8 cellular contexts compared by ENCODE assay signal in the genomic region with DNA sequence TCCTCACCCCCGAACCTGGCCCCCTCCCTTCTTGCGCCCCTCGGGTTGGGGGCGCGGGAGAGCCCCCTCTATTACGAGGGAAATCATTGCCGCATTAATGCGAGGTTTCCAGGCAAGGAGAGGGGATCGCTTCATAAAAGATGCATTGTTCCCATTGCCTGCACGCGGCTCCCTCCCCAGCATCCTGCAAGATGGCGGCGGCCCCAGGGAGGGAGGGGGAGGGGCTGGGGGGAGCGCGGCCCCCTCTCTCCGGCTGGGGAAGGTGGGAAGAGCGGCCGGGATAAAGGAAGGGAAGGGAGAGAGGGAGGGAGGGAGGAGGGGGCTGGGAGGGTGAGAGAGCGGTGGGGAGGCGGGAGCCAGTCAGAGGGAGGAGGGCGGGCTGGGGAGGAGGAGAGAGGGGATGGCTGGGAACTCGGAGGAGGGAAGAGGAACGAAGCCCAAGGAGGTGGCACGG. TPM values are rescaled to one million over a fixed set of nuclear protein-coding genes. Genes with fewer than 3 reads are reported as not detected.
DNase-seq lines count a peak whose midpoint lies in the region; ATAC-seq, FAIRE-seq and TF ChIP-seq lines count a peak whose summit lies in the region.
"Not testable (repeated sequence)": the region's sequence is repeated elsewhere in the genome, so short reads cannot be mapped to it uniquely, and the experiment has no call there.

No MANE protein-coding gene starts in this region.

- not testable (repeated sequence) for H3K9me3 ChIP-seq in RWPE2 (ENCODE audit: severe bottlenecking); K562 (replicated peaks; ENCODE audit: control insufficient read depth, insufficient read depth, low read depth, low read length); HepG2 (ENCODE audit: low read length)

- not testable (repeated sequence) for H3K4me2 ChIP-seq in K562 (ENCODE audit: insufficient read depth, low read length)
- H3K4me2 ChIP-seq in HepG2 (ENCODE audit: low read depth, low read length), result peak overlapping the region; percentile 32; the same call in 1 of the 2 replicates

- DNase-seq in DMS53 treated with DMSO at 0.1 percent for 48 hours (lab: John Stamatoyannopoulos, UW; ENCODE audit: unreplicated experiment) (peak; percentile 16), NCI-H1417 (lab: John Stamatoyannopoulos, UW) (peak in 2 of 3 experiments; percentile 81 to 90), fibroblast of pulmonary artery (ENCODE audit: low read depth) (peak; percentile 69), pons (ENCODE audit: low spot score) (peak; percentile 25), ureter (ENCODE audit: low spot score) (peak; percentile 54)
- DNase-seq in RWPE2 (ENCODE audit: low spot score); K562 (ENCODE audit: extremely low read depth in 1 of 4, low spot score in 3 of 4); HepG2 (ENCODE audit: low spot score): not testable (repeated sequence)

- H3K79me2 ChIP-seq in K562 (ENCODE audit: control insufficient read depth, insufficient read depth, low read length); HepG2 (ENCODE audit: insufficient read depth, low read length): not testable (repeated sequence)

- CTCF ChIA-PET in K562 (lab: Yijun Ruan, JAX; ENCODE audit: low intra/inter-chr PET ratio); HepG2 (lab: Yijun Ruan, JAX; ENCODE audit: low intra/inter-chr PET ratio, low total read pairs): not testable (repeated sequence)

- not testable (repeated sequence) for H3K9ac ChIP-seq in K562 (ENCODE audit: insufficient read depth in 1 of 2, low read depth in 2 of 2, low read length in 2 of 2); HepG2 (ENCODE audit: insufficient read depth, low read depth, low read length)

- no CpG with 5 or more reads among the region's 24 CpGs for whole genome bisulfite sequencing in K562 (ENCODE audit: insufficient coverage, low coverage, missing lambda C conversion rate)
- 20% methylated on average over 12 of the region's 24 CpGs for WGBS in HepG2 (ENCODE audit: low lambda C conversion rate)

- not testable (repeated sequence) for TF ChIP-seq EP300 in K562 (IDR thresholded peaks at IDR 0.05; ENCODE audit: low read length); HepG2 (IDR thresholded peaks at IDR 0.05; ENCODE audit: low read depth in 2 of 2, low read length in 2 of 2); HepG2 (CRISPR knock-in tag; IDR thresholded peaks at IDR 0.05; ENCODE audit: borderline replicate concordance)

- not testable (repeated sequence) for H3K36me3 ChIP-seq in RWPE2 (ENCODE audit: low read depth); K562 (ENCODE audit: control insufficient read depth, insufficient read depth, low read length); HepG2 (replicated peaks in 1 of 2; ENCODE audit: control insufficient read depth in 1 of 2, insufficient read depth in 2 of 2, low read length in 2 of 2)

- peak overlapping the region; percentile 18 for H3K4me3 ChIP-seq in RWPE2 (ENCODE audit: severe bottlenecking)
- H3K4me3 ChIP-seq in K562, result not testable (repeated sequence)
- H3K4me3 ChIP-seq in fibroblast of pulmonary artery (replicated peaks; ENCODE audit: low read depth, low read length), result peak overlapping the region; percentile 40
- H3K4me3 ChIP-seq in HepG2 (replicated peaks in 1 of 3; ENCODE audit: insufficient read depth in 1 of 3, low read depth in 2 of 3, low read length in 3 of 3), result peak overlapping the region in 1 of 3 experiments; percentile 4; a peak in 2 of 6 replicates

- TF ChIP-seq CTCF in RWPE2 (IDR thresholded peaks at IDR 0.05; ENCODE audit: poor library complexity, severe bottlenecking); K562 (IDR thresholded peaks at IDR 0.05 in 2 of 3, conservative IDR thresholded peaks at IDR 0.05 in 1 of 3; ENCODE audit: insufficient read depth in 2 of 3, low read depth in 1 of 3, low read length in 3 of 3); fibroblast of pulmonary artery (IDR thresholded peaks at IDR 0.05; ENCODE audit: low read length, missing control alignments); HepG2 (CRISPR knock-in tag; IDR thresholded peaks at IDR 0.05): not testable (repeated sequence)

- POLR2A ChIA-PET in K562 (lab: Yijun Ruan, JAX); HepG2 (lab: Yijun Ruan, JAX): not testable (repeated sequence)

- not testable (repeated sequence) for H3K27me3 ChIP-seq in RWPE2 (ENCODE audit: insufficient read depth, poor library complexity, severe bottlenecking); K562 (ENCODE audit: control insufficient read depth in 2 of 2, insufficient read depth in 2 of 2, low read length in 2 of 2); HepG2 (ENCODE audit: control insufficient read depth in 1 of 2, insufficient read depth in 2 of 2, low read length in 2 of 2)

- not testable (repeated sequence) for FAIRE-seq in K562 (lab: Jason Lieb, UNC); HepG2 (lab: Jason Lieb, UNC)

- not testable (repeated sequence) for TF ChIP-seq POLR2A in K562 (conservative IDR thresholded peaks at IDR 0.05); HepG2 (IDR thresholded peaks at IDR 0.05; ENCODE audit: insufficient read depth in 1 of 2, low read depth in 2 of 2, low read length in 2 of 2)

- H2AFZ ChIP-seq in K562 (ENCODE audit: low read depth, low read length), result 0 out of 2 replicates have a peak overlapping the region, but pooled peaks have one; percentile 32
- not testable (repeated sequence) for H2AFZ ChIP-seq in HepG2 (ENCODE audit: low read length)

- BruUV-seq in K562 (replicated peaks; lab: Mats Ljungman, UMichigan); HepG2 (replicated peaks; lab: Mats Ljungman, UMichigan): not testable (repeated sequence)

- H3K4me1 ChIP-seq in RWPE2 (ENCODE audit: insufficient read depth, poor library complexity, severe bottlenecking); K562 (replicated peaks in 1 of 2; ENCODE audit: control insufficient read depth in 2 of 2, insufficient read depth in 2 of 2, low read length in 2 of 2); HepG2 (ENCODE audit: insufficient read depth, low read length): not testable (repeated sequence)

- not testable (repeated sequence) for H4K20me1 ChIP-seq in K562 (replicated peaks; ENCODE audit: control insufficient read depth, insufficient read depth, low read length); HepG2 (ENCODE audit: insufficient read depth, low read length)

- not testable (repeated sequence) for H3K9me1 ChIP-seq in K562 (ENCODE audit: control insufficient read depth, insufficient read depth, low read length)

- in situ Hi-C loops in K562 (cut with MboI); HepG2 (cut with HindIII; ENCODE audit: extremely low pct_ligation_motif_present, low pct_unique_long_range_greater_than_20kb): not testable (repeated sequence)

- intact Hi-C loops in K562 (cut with micrococcal nuclease); HepG2 (cut with micrococcal nuclease; ENCODE audit: unreplicated experiment): not testable (repeated sequence)

- ATAC-seq in RWPE2 (ENCODE audit: low read depth), result peak; percentile 44; the same call in 2 of the 3 replicates
- peak; percentile 60 for ATAC-seq in K562
- peak; percentile 40; the same call in 2 of the 3 replicates for ATAC-seq in HepG2

- TF ChIP-seq RAD21 in K562 (CRISPR knock-in tag; conservative IDR thresholded peaks at IDR 0.05 in 1 of 2, IDR thresholded peaks at IDR 0.05 in 1 of 2); HepG2 (CRISPR knock-in tag; IDR thresholded peaks at IDR 0.05): not testable (repeated sequence)

- not testable (repeated sequence) for H3K27ac ChIP-seq in RWPE2 (ENCODE audit: poor library complexity, severe bottlenecking); K562 (ENCODE audit: extremely low read depth, low read depth, low read length); HepG2 (ENCODE audit: extremely low read length, insufficient read depth, low read length)

RNA-seq across cellular contexts. Expression of gene RHOT1, which starts 58.3 kb away (rescaled TPM):
- total RNA-seq in K562 (2011; cell fraction: chromatin; rRNA removed; ENCODE audit: low replicate concordance), result 23.7 and 108 TPM in 2 replicates
- total RNA-seq in K562 (2011; cell fraction: nucleolus; rRNA removed), result 13.2 and 19.5 TPM in 2 replicates
- total RNA-seq in K562 (2011; cell fraction: nucleoplasm; rRNA removed), result 39.4 and 61.3 TPM in 2 replicates
- total RNA-seq in K562 (2014; rRNA removed) (25.1 and 33.3 TPM in 2 replicates), K562 (2014; rRNA removed; fragmentation: Illumina TruSeq; extraction: Trizol) (52.9 and 55.3 TPM in 2 replicates), K562 (2015; rRNA removed; fragmentation: Illumina TruSeq; extraction: Trizol) (39.9 and 50.5 TPM in 2 replicates), K562 (2021) (30.8 and 33.9 TPM in 2 replicates), HepG2 (2016; rRNA removed; fragmentation: Illumina TruSeq; extraction: Trizol) (25.6 and 29.5 TPM in 2 replicates), ureter (37.3 TPM)
- polyA plus RNA-seq in K562 (2011; rRNA removed) (67.5 and 101 TPM in 2 replicates), K562 (2014; fragmentation: Illumina TruSeq; extraction: Trizol) (47.5 and 72.5 TPM in 2 replicates), K562 (2014; fragmentation: Nextera tagmentation; extraction: Ambion mirVana) (10 to 100 TPM; 23.0 to 30.5 TPM), K562 (2014; rRNA removed) (32.2 and 41.2 TPM in 2 replicates), HepG2 (2011; rRNA removed) (32.5 and 41.5 TPM in 2 replicates)
- 29.2 and 43.3 TPM in 2 replicates for polyA plus RNA-seq in K562 (2011; cell fraction: cytosol; rRNA removed)
- polyA plus RNA-seq in K562 (2011; cell fraction: nucleus; rRNA removed), result 22.7 and 29.3 TPM in 2 replicates
- 28.2 and 47.4 TPM in 2 replicates for polyA plus RNA-seq in K562 (2012)
- 85.8 and 104 TPM in 2 replicates for polyA minus RNA-seq in K562 (2011; rRNA and poly(A)+ RNA removed)
- 20.7 and 44.3 TPM in 2 replicates for polyA minus RNA-seq in K562 (2011; cell fraction: cytosol; rRNA and poly(A)+ RNA removed)
- polyA minus RNA-seq in K562 (2011; cell fraction: nucleus; rRNA and poly(A)+ RNA removed), result 29.1 and 38.3 TPM in 2 replicates
- 16.0 and 18.5 TPM in 2 replicates for total RNA-seq in HepG2 (2016; cell fraction: cytosol; rRNA removed; fragmentation: Illumina TruSeq; extraction: Trizol; ENCODE audit: low read depth)
- 28.1 and 32.3 TPM in 2 replicates for total RNA-seq in HepG2 (2016; cell fraction: insoluble cytoplasmic fraction; rRNA removed; fragmentation: Illumina TruSeq; extraction: Trizol)
- total RNA-seq in HepG2 (2016; cell fraction: membrane; rRNA removed; fragmentation: Illumina TruSeq; extraction: Trizol), result 28.9 and 30.2 TPM in 2 replicates
- total RNA-seq in HepG2 (2016; cell fraction: nucleus; rRNA removed; fragmentation: Illumina TruSeq; extraction: Trizol), result 26.9 and 28.2 TPM in 2 replicates
- 18.7 and 30.4 TPM in 2 replicates for polyA plus RNA-seq in HepG2 (2011; cell fraction: cytosol; rRNA removed)
- 9.7 and 15.2 TPM in 2 replicates for polyA plus RNA-seq in HepG2 (2011; cell fraction: nucleus; rRNA removed)
- polyA plus RNA-seq in HepG2 (2012), result 16.7 and 20.5 TPM in 2 replicates
- 7.1 and 8.2 TPM in 2 replicates for polyA plus RNA-seq in HepG2 (2016; cell fraction: cytosol; fragmentation: Illumina TruSeq; extraction: Trizol; ENCODE audit: low read depth)
- 29.2 and 30.8 TPM in 2 replicates for polyA plus RNA-seq in HepG2 (2016; cell fraction: insoluble cytoplasmic fraction; fragmentation: Illumina TruSeq; extraction: Trizol; ENCODE audit: low read depth)
- polyA plus RNA-seq in HepG2 (2016; cell fraction: membrane; fragmentation: Illumina TruSeq; extraction: Trizol; ENCODE audit: low read depth), result 20.4 and 22.8 TPM in 2 replicates
- 28.3 and 30.5 TPM in 2 replicates for polyA plus RNA-seq in HepG2 (2016; cell fraction: nucleus; fragmentation: Illumina TruSeq; extraction: Trizol; ENCODE audit: insufficient read depth, low read depth)
- 19.0 and 20.1 TPM in 2 replicates for polyA minus RNA-seq in HepG2 (2011; rRNA and poly(A)+ RNA removed; ENCODE audit: low replicate concordance)
- 17.0 and 19.7 TPM in 2 replicates for polyA minus RNA-seq in HepG2 (2011; cell fraction: cytosol; rRNA and poly(A)+ RNA removed)
- 48.0 and 48.5 TPM in 2 replicates for polyA minus RNA-seq in HepG2 (2011; cell fraction: nucleus; rRNA and poly(A)+ RNA removed)
